In the genomic region with DNA sequence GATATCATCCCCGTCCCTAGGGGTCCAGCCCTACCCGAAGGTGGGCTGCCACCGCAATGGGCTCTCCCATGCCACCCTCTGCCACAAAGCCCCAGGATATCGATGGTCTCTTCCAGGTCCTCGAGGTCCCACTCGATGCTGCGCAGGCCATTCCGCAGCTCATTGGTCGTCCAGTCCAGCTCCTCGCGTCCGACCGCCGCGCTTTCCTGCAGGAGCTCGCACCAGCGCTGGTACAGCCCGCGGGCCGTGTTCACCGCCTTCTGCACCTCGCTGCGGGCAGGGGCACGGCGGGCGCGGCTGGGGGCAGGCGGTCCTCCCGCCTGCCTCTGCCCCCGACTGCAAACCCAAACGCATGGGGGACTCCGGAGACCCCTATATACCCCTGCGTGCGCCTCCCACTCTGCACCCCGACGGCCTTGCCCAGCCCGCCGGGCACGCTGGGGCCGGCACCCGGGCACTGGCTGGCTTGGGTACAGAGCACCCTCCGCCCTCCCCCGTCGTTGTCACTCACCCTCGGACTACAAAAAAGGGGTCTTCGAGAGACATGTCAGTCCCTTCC, we compare ENCODE assay signal across 8 cellular contexts. TPM values are rescaled to one million over a fixed set of nuclear protein-coding genes. Genes with fewer than 3 reads are reported as not detected.
A peak's percentile ranks its signal among the peaks of the same experiment; 100 is the strongest.
DNase-seq lines count a peak whose midpoint lies in the region; ATAC-seq and TF ChIP-seq lines count a peak whose summit lies in the region.

No MANE protein-coding gene starts in this region.

- H3K36me3 ChIP-seq in esophagus muscularis mucosa (peaks cover 0 to 24% (median 15%) of the 10 kb centered on the region in 4 donors), neural cell (ENCODE audit: insufficient read depth, low read length) (no peaks in the 10 kb centered on the region)

- TF ChIP-seq EP300 in Ishikawa (IDR thresholded peaks at IDR 0.05; ENCODE audit: borderline replicate concordance), result no peak; the same call in 1 of the 2 replicates
- TF ChIP-seq EP300 in esophagus muscularis mucosa (IDR thresholded peaks at IDR 0.05), result no peak
- TF ChIP-seq EP300 in neural cell (conservative IDR thresholded peaks at IDR 0.05; ENCODE audit: poor library complexity, severe bottlenecking), result no peak

- no peaks in the 10 kb centered on the region for H3K9me2 ChIP-seq in neural cell (ENCODE audit: insufficient read depth, low read length)

- H3K4me2 ChIP-seq in neural cell (ENCODE audit: low read length), result peak overlapping the region; percentile 69

- no peaks in the 10 kb centered on the region for H3F3A ChIP-seq in neural cell (ENCODE audit: insufficient read depth, low read length, poor library complexity, severe bottlenecking)

- H3K27ac ChIP-seq in esophagus muscularis mucosa (replicated peaks in 1 of 4) (peak overlapping the region; percentile 95 to 100 (median 98)), neural cell (ENCODE audit: low read length) (peak overlapping the region; percentile 96)

- intact Hi-C loops in esophagus muscularis mucosa (cut with DNase I), result loop anchor here (10.0 kb wide), 2 partner anchors 115 to 695 kb away; no protein-coding TSS in a partner anchor

- H3K9ac ChIP-seq in neural cell (ENCODE audit: low read length), result peak overlapping the region; percentile 92

- TF ChIP-seq RAD21 in Ishikawa (IDR thresholded peaks at IDR 0.05; ENCODE audit: low read depth) (no peak), neural cell (conservative IDR thresholded peaks at IDR 0.05) (no peak)

- TF ChIP-seq POLR2A in esophagus muscularis mucosa (IDR thresholded peaks at IDR 0.05; ENCODE audit: low read depth), result no peak

- WGBS in esophagus muscularis mucosa, result 0% methylated on average over 9 of the region's 46 CpGs

- no peak for ATAC-seq in GM19351 (IDR thresholded peaks at IDR 0.05; ENCODE audit: unreplicated experiment)

- H2AFZ ChIP-seq in neural cell (ENCODE audit: low read depth, low read length), result peak overlapping the region; percentile 88

- H3K27me3 ChIP-seq in esophagus muscularis mucosa (no peaks in the 10 kb centered on the region), neural cell (ENCODE audit: insufficient read depth, low read depth, low read length) (peaks cover 10% of the 10 kb centered on the region)

- peak; percentile 46 for DNase-seq in SIG-M5 treated with dmso at 0.1 percent for 504 hours (lab: John Stamatoyannopoulos, UW; ENCODE audit: unreplicated experiment)
- DNase-seq in SIG-M5 (lab: John Stamatoyannopoulos, UW), result no peak
- peak; percentile 69 for DNase-seq in UCSD-AML1 (lab: John Stamatoyannopoulos, UW; ENCODE audit: unreplicated experiment)
- DNase-seq in esophagus muscularis mucosa (ENCODE audit: extremely low spot score), result no peak
- no peak for DNase-seq in DMS114 treated with DMSO at 0.1 percent for 48 hours (lab: John Stamatoyannopoulos, UW; ENCODE audit: unreplicated experiment)

- H3K4me1 ChIP-seq in esophagus muscularis mucosa, result peaks cover 4 to 51% (median 33%) of the 10 kb centered on the region in 4 donors

- H3K79me2 ChIP-seq in neural cell (replicated peaks; ENCODE audit: insufficient read depth, low read length), result peaks cover 4% of the 10 kb centered on the region

- H4K20me1 ChIP-seq in neural cell (ENCODE audit: insufficient read depth), result no peaks in the 10 kb centered on the region

- H3K9me3 ChIP-seq in esophagus muscularis mucosa (no peaks in the 10 kb centered on the region), neural cell (ENCODE audit: low read length) (no peaks in the 10 kb centered on the region)

- peak overlapping the region; percentile 70 to 95 (median 94) for H3K4me3 ChIP-seq in esophagus muscularis mucosa
- H3K4me3 ChIP-seq in neural cell (ENCODE audit: low read length), result peak overlapping the region; percentile 97

- TF ChIP-seq CTCF in esophagus muscularis mucosa (IDR thresholded peaks at IDR 0.05) (no peak), neural cell (IDR thresholded peaks at IDR 0.05; ENCODE audit: poor library complexity, severe bottlenecking) (no peak)

TF ChIP-seq in Ishikawa, 13 proteins besides CTCF, POLR2A, EP300 and RAD21:
- TF ChIP-seq ZBTB7A (IDR thresholded peaks at IDR 0.05; ENCODE audit: low read depth), result peak; percentile 64; the same call in 1 of the 2 replicates
- TF ChIP-seq CREB1 (IDR thresholded peaks at IDR 0.05; ENCODE audit: low read depth), result no peak
- TF ChIP-seq, protein P1, sequence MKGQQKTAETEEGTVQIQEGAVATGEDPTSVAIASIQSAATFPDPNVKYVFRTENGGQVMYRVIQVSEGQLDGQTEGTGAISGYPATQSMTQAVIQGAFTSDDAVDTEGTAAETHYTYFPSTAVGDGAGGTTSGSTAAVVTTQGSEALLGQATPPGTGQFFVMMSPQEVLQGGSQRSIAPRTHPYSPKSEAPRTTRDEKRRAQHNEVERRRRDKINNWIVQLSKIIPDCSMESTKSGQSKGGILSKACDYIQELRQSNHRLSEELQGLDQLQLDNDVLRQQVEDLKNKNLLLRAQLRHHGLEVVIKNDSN (IDR thresholded peaks at IDR 0.05), result no peak
- TF ChIP-seq FOXM1 (IDR thresholded peaks at IDR 0.05; ENCODE audit: borderline replicate concordance, low read depth), result no peak
TF ChIP-seq in Ishikawa: peak in this region for 1.

TF ChIP-seq in neural cell, 6 proteins besides CTCF, POLR2A, EP300 and RAD21:
- TF ChIP-seq, protein P2, sequence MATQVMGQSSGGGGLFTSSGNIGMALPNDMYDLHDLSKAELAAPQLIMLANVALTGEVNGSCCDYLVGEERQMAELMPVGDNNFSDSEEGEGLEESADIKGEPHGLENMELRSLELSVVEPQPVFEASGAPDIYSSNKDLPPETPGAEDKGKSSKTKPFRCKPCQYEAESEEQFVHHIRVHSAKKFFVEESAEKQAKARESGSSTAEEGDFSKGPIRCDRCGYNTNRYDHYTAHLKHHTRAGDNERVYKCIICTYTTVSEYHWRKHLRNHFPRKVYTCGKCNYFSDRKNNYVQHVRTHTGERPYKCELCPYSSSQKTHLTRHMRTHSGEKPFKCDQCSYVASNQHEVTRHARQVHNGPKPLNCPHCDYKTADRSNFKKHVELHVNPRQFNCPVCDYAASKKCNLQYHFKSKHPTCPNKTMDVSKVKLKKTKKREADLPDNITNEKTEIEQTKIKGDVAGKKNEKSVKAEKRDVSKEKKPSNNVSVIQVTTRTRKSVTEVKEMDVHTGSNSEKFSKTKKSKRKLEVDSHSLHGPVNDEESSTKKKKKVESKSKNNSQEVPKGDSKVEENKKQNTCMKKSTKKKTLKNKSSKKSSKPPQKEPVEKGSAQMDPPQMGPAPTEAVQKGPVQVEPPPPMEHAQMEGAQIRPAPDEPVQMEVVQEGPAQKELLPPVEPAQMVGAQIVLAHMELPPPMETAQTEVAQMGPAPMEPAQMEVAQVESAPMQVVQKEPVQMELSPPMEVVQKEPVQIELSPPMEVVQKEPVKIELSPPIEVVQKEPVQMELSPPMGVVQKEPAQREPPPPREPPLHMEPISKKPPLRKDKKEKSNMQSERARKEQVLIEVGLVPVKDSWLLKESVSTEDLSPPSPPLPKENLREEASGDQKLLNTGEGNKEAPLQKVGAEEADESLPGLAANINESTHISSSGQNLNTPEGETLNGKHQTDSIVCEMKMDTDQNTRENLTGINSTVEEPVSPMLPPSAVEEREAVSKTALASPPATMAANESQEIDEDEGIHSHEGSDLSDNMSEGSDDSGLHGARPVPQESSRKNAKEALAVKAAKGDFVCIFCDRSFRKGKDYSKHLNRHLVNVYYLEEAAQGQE (IDR thresholded peaks at IDR 0.05; ENCODE audit: borderline replicate concordance), result no peak
- TF ChIP-seq POLR2AphosphoS5 (IDR thresholded peaks at IDR 0.05) (no peak), SMC3 (conservative IDR thresholded peaks at IDR 0.05; ENCODE audit: poor library complexity) (no peak), MXI1 (conservative IDR thresholded peaks at IDR 0.05; ENCODE audit: poor library complexity, severe bottlenecking) (no peak), EZH2 (IDR thresholded peaks at IDR 0.05; ENCODE audit: borderline replicate concordance, insufficient read depth, low read length, poor library complexity, severe bottlenecking) (no peak), TAF1 (IDR thresholded peaks at IDR 0.05; ENCODE audit: low read depth) (no peak)

RNA-seq across cellular contexts. Expression of a gene that starts 0.5 kb away (rescaled TPM):
- total RNA-seq in esophagus muscularis mucosa, result 10 to 100 TPM; 50.2 to 62.6 (median 56.6) TPM
- 157 and 191 TPM in 2 replicates for polyA plus RNA-seq in neural cell
- polyA minus RNA-seq in neural cell, result 38.1 and 42.4 TPM in 2 replicates

RNA-seq across cellular contexts. Expression of a gene that starts 0.5 kb away (rescaled TPM):
- total RNA-seq in esophagus muscularis mucosa, result 100 to 1,000 TPM in 1 of 4 donors, 10 to 100 TPM in 3; 29.1 to 144 (median 62.3) TPM
- 23.3 and 25.9 TPM in 2 replicates for polyA plus RNA-seq in neural cell
- 14.8 and 19.5 TPM in 2 replicates for polyA minus RNA-seq in neural cell

RNA-seq across cellular contexts. Expression of a gene that starts 31.6 kb away (rescaled TPM):
- 10 to 100 TPM; 24.5 to 61.6 (median 29.6) TPM for total RNA-seq in esophagus muscularis mucosa
- polyA plus RNA-seq in neural cell, result 11.6 and 16.1 TPM in 2 replicates
- 13.9 and 16.6 TPM in 2 replicates for polyA minus RNA-seq in neural cell

RNA-seq across cellular contexts. Expression of a gene that starts 33.2 kb away (rescaled TPM):
- 10 to 100 TPM; 21.4 to 27.6 (median 26.9) TPM for total RNA-seq in esophagus muscularis mucosa
- polyA plus RNA-seq in neural cell, result 80.3 and 94.4 TPM in 2 replicates
- polyA minus RNA-seq in neural cell, result 19.0 and 19.3 TPM in 2 replicates

RNA-seq across cellular contexts. Expression of a gene that starts 47.0 kb away (rescaled TPM):
- 10 to 100 TPM; 11.9 to 20.2 (median 17.0) TPM for total RNA-seq in esophagus muscularis mucosa
- polyA plus RNA-seq in neural cell, result not detected in 2 replicates
- not detected in 2 replicates for polyA minus RNA-seq in neural cell

Comparison
In these comparisons a context has a peak if more than half of its experiments do, and no peak if none do; other contexts are left out.
1. DNase-seq: peak in SIG-M5 treated with dmso at 0.1 percent for 504 hours (single experiment) and UCSD-AML1 (single experiment); none in SIG-M5 (single experiment), esophagus muscularis mucosa (single experiment) and DMS114 treated with DMSO at 0.1 percent for 48 hours (single experiment).